In the genomic region with DNA sequence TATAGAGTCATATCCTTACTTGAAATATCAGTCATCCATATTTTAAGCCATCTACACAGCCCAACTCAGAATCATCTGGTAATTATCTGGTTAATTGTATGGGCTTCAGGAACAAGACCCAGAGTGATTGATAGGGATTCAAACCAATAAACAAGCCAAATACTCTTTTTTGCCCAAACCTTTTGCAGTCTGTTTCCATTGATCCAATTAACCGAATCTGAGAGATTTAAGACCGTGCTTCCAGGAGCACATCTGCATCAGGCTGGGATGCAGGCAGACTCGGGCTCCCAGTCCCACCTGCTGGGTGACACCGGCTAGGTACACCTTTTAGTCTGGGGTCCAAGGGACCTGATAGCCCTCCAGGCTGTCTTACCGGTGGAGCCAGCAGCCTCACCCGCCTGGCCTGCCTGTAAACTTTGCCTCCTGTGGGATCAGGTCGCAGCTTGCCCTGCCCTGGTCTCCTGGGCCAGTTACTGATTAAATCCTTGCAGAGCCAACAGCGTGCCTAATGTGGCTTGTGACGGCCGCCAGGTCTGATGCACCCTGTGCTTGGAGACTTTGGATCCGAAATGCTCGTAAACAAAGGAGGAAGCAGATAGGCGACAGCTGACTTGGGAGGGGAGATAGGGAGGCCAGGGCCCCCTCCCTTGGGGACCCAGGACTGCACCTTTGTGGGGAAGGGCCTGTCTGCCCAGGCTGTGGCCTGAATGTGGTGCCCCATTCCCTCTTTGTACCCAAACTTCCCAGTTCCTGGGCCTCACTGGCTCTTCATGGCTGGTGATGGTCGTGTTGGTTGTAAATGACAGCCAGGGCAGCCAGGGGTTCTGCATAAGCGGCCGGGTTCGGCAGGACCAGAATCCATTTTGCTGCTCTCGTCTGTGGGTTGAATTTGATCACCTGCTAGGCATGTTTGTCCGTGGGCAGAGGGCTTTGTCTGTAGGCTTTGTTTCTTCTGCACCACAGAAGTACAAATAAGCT, we compare ENCODE assay signal across 9 cellular contexts. TPM values are rescaled to one million over a fixed set of nuclear protein-coding genes. Genes with fewer than 3 reads are reported as not detected.
DNase-seq lines count a peak whose midpoint lies in the region; ATAC-seq and TF ChIP-seq lines count a peak whose summit lies in the region.
"Had no signal": no experiment of that assay in that cellular context is flagged by ENCODE, and none has a peak within 500 bp of the region (broad histone marks: within the 10 kb centered on the region; RNA-seq: fewer than 3 reads in every experiment).

No MANE protein-coding gene starts in this region.

- H3K27ac ChIP-seq in HL-60 (replicated peaks): peak overlapping the region; percentile 79; the same call in 1 of the 2 replicates
- peak overlapping the region; percentile 83 for H3K27ac ChIP-seq in PC-3 (ENCODE audit: low read length)
- H3K27ac ChIP-seq in esophagus muscularis mucosa (replicated peaks in 1 of 4): peak overlapping the region; percentile 2 to 84 (median 80)

- peaks cover 53% of the 10 kb centered on the region for H4K20me1 ChIP-seq in PC-3 (ENCODE audit: low read length)

- H3K9me3 ChIP-seq in PC-3 (ENCODE audit: low read length) (no peaks in the 10 kb centered on the region), esophagus muscularis mucosa (no peaks in the 10 kb centered on the region)

- TF ChIP-seq EP300 in esophagus muscularis mucosa (IDR thresholded peaks at IDR 0.05): no peak

- H3K9ac ChIP-seq in PC-3 (ENCODE audit: low read length): peak overlapping the region; percentile 93

- TF ChIP-seq CTCF in HL-60 (IDR thresholded peaks at IDR 0.05; ENCODE audit: insufficient read depth, low read length) (no peak), PC-3 (conservative IDR thresholded peaks at IDR 0.05; ENCODE audit: low read depth, low read length) (no peak), esophagus muscularis mucosa (IDR thresholded peaks at IDR 0.05) (no peak)

- 64% methylated on average over 15 of the region's 19 CpGs for WGBS in esophagus muscularis mucosa

- no peak overlapping the region; the same call in 1 of the 2 replicates for H3K4me3 ChIP-seq in HL-60 (replicated peaks; ENCODE audit: insufficient read depth, low read length)
- peak overlapping the region; percentile 98 for H3K4me3 ChIP-seq in PC-3 (ENCODE audit: low read length)
- peak overlapping the region in 1 of 4 donors; percentile 88 for H3K4me3 ChIP-seq in esophagus muscularis mucosa

- H3K4me2 ChIP-seq in PC-3 (ENCODE audit: low read length): peak overlapping the region; percentile 90

- POLR2A ChIA-PET in PC-3 (lab: Charles Lee; ENCODE audit: unreplicated experiment): no interaction called here

- no peak for DNase-seq in HL-60 (ENCODE audit: low read depth in 1 of 2, low spot score in 1 of 2)
- DNase-seq in PC-3: peak; percentile 32
- no peak for DNase-seq in esophagus muscularis mucosa (ENCODE audit: extremely low spot score)
- DNase-seq in retina: peak; percentile 42
- DNase-seq in activated CD4-positive, CD25-positive, alpha-beta regulatory T cell (lab: John Stamatoyannopoulos, UW): no peak
- no peak for DNase-seq in activated T-cell treated with anti-CD3 and anti-CD28 coated beads for 4 hours
- no peak for DNase-seq in head of caudate nucleus
- DNase-seq: activated CD8-positive, alpha-beta memory T cell treated with anti-CD3 and anti-CD28 coated beads, Interleukin-2, amount 50 U/mL, for 48 hours; NCI-H187 had no signal

- peaks cover 33% of the 10 kb centered on the region for H3K4me1 ChIP-seq in PC-3 (ENCODE audit: insufficient read depth, low read length)
- peaks cover 29 to 77% (median 62%) of the 10 kb centered on the region in 4 donors for H3K4me1 ChIP-seq in esophagus muscularis mucosa

- CTCF ChIA-PET in PC-3 (lab: Charles Lee): no interaction called here

- TF ChIP-seq POLR2A in esophagus muscularis mucosa (IDR thresholded peaks at IDR 0.05; ENCODE audit: low read depth): no peak

- H3K79me2 ChIP-seq in PC-3 (ENCODE audit: low read length): peaks cover 84% of the 10 kb centered on the region

- ATAC-seq in PC-3: peak; percentile 5

- no peaks in the 10 kb centered on the region for H3K9me2 ChIP-seq in PC-3 (replicated peaks; ENCODE audit: low read length)

- intact Hi-C loops in PC-3 (cut with micrococcal nuclease): loop anchor here (5.0 kb wide), 2 partner anchors 54 to 149 kb away; no protein-coding TSS in a partner anchor
- intact Hi-C loops in esophagus muscularis mucosa (cut with DNase I): no loop called here
- intact Hi-C loops in head of caudate nucleus (cut with DNase I): no loop called here

- no peaks in the 10 kb centered on the region for H3K27me3 ChIP-seq in HL-60 (ENCODE audit: insufficient read depth, poor library complexity, severe bottlenecking)
- no peaks in the 10 kb centered on the region for H3K27me3 ChIP-seq in PC-3 (ENCODE audit: low read length)
- H3K27me3 ChIP-seq in esophagus muscularis mucosa: no peaks in the 10 kb centered on the region

- no peaks in the 10 kb centered on the region; the same call in 1 of the 2 replicates for H3K36me3 ChIP-seq in PC-3 (ENCODE audit: low read depth, low read length)
- H3K36me3 ChIP-seq in esophagus muscularis mucosa: no peaks in the 10 kb centered on the region

- no TSS peak for BruUV-seq in PC-3 (replicated peaks; lab: Mats Ljungman, UMichigan)

- peaks cover 5% of the 10 kb centered on the region for H3F3A ChIP-seq in PC-3 (ENCODE audit: low read length, unreplicated experiment)

- H2AFZ ChIP-seq in PC-3 (ENCODE audit: low read length): no peak overlapping the region

RNA-seq across cellular contexts. Expression of a gene that starts 3.8 kb away (rescaled TPM):
- 25.7 and 43.7 TPM in 2 replicates for total RNA-seq in PC-3 (2014; rRNA removed)
- total RNA-seq in esophagus muscularis mucosa: 10 to 100 TPM; 14.5 to 24.6 (median 21.0) TPM

Comparison
In these comparisons a context has a peak if more than half of its experiments do, and no peak if none do; other contexts are left out.
1. DNase-seq: peak in PC-3 (single experiment) and retina (single experiment); none in HL-60 (0 of 2), esophagus muscularis mucosa (single experiment), activated CD4-positive, CD25-positive, alpha-beta regulatory T cell (0 of 4), activated T-cell treated with anti-CD3 and anti-CD28 coated beads for 4 hours (single experiment) and head of caudate nucleus (0 of 42).
2. Peak in every context shown above with its lines, with median percentiles within 50 percentile points of each other: H3K27ac ChIP-seq.